In genomic region chr12:5458229-5459050, GRCh38 we compare ENCODE assay signal across 21 cellular contexts. TPM values are rescaled to one million over a fixed set of nuclear protein-coding genes. Genes with fewer than 3 reads are reported as not detected.
DNase-seq lines count a peak whose midpoint lies in the region; FAIRE-seq and TF ChIP-seq lines count a peak whose summit lies in the region.
"Had no signal": no experiment of that assay in that cellular context is flagged by ENCODE, and none has a peak within 500 bp of the region (broad histone marks: within the 10 kb centered on the region; RNA-seq: fewer than 3 reads in every experiment).

No MANE protein-coding gene starts in this region.

- H3K27ac ChIP-seq in epithelial cell of prostate, result no peak overlapping the region
- H3K27ac ChIP-seq in endodermal cell (ENCODE audit: low read depth, low read length), result no peak overlapping the region

- WGBS in endodermal cell (ENCODE audit: insufficient coverage in 1 of 2, insufficient read length in 1 of 2), 2 experiments, result 89 to 92% methylated on average over 11 to 12 of the region's 12 CpGs

- H3K4me3 Mint-ChIP-seq in nephron (no peak overlapping the region), endodermal cell (no peak overlapping the region)
- H3K4me3 Mint-ChIP-seq: CD8-positive, alpha-beta T cell had no signal

- H3K36me3 Mint-ChIP-seq in nephron (ENCODE audit: low read depth) (no peaks in the 10 kb centered on the region), endodermal cell (ENCODE audit: low read depth) (no peaks in the 10 kb centered on the region)
- H3K36me3 Mint-ChIP-seq: CD8-positive, alpha-beta T cell had no signal

- H3K4me3 ChIP-seq in endodermal cell (ENCODE audit: low read length), result no peak overlapping the region
- H3K4me3 ChIP-seq: BLaER1, MG63, SJSA1 had no signal

- H3K27me3 ChIP-seq in endodermal cell (ENCODE audit: control insufficient read depth, insufficient read depth, low read length, poor library complexity, severe bottlenecking), result no peaks in the 10 kb centered on the region
- H3K27me3 ChIP-seq: BLaER1, MG63, SJSA1 had no signal

- TF ChIP-seq CTCF in nephron (IDR thresholded peaks at IDR 0.05; ENCODE audit: unreplicated experiment in 3 of 3) (no peak), endodermal cell (conservative IDR thresholded peaks at IDR 0.05) (no peak)

- H3K9me3 ChIP-seq in endodermal cell (ENCODE audit: control insufficient read depth, low read length), result no peaks in the 10 kb centered on the region
- H3K9me3 ChIP-seq: BLaER1, MG63, SJSA1 had no signal

- H3K4me1 Mint-ChIP-seq in nephron (peaks cover 54% of the 10 kb centered on the region), endodermal cell (peaks cover 3% of the 10 kb centered on the region)

- H3K4me1 ChIP-seq in endodermal cell (ENCODE audit: control insufficient read depth, insufficient read depth, low read length), result no peaks in the 10 kb centered on the region

- H3K9me3 Mint-ChIP-seq in nephron (no peaks in the 10 kb centered on the region), endodermal cell (no peaks in the 10 kb centered on the region)
- H3K9me3 Mint-ChIP-seq: CD8-positive, alpha-beta T cell had no signal

- H3K36me3 ChIP-seq in endodermal cell (ENCODE audit: control insufficient read depth, insufficient read depth, low read length), result no peaks in the 10 kb centered on the region
- H3K36me3 ChIP-seq: BLaER1, MG63, SJSA1 had no signal

- FAIRE-seq in urothelium cell line (lab: Jason Lieb, UNC), result peak; percentile 74
- FAIRE-seq: D721Med, GM12892, H54 had no signal

- H3K27me3 Mint-ChIP-seq in nephron (ENCODE audit: low read depth) (peaks cover 3% of the 10 kb centered on the region), endodermal cell (ENCODE audit: insufficient read depth) (peaks cover 2% of the 10 kb centered on the region)

- H3K27ac Mint-ChIP-seq in nephron (peak overlapping the region in 2 of 3 experiments; percentile 2 to 11), endodermal cell (no peak overlapping the region)
- H3K27ac Mint-ChIP-seq: CD8-positive, alpha-beta T cell had no signal

- no peak overlapping the region for H3K9ac ChIP-seq in endodermal cell (ENCODE audit: extremely low read depth, low read length, poor library complexity, severe bottlenecking)
- H3K9ac ChIP-seq: BLaER1 had no signal

- peak; percentile 86 for DNase-seq in M059J (ENCODE audit: low read depth)
- peak; percentile 10 for DNase-seq in epithelial cell of prostate (ENCODE audit: low read depth, low spot score)
- no peak for DNase-seq in urothelium cell line (ENCODE audit: low spot score)
- DNase-seq in DMS153 (lab: John Stamatoyannopoulos, UW), result no peak
- no peak for DNase-seq in endodermal cell
- DNase-seq in amygdala (lab: John Stamatoyannopoulos, UW), result no peak
- DNase-seq: CD8-positive, alpha-beta T cell; GF-D8; KG1; MG63; NCI-H1092; NCI-H1694; NCI-H2107; NCI-H2227 treated with DMSO at 0.1 percent for 48 hours; NCI-H524 had no signal

RNA-seq across cellular contexts. Expression of gene NTF3, which starts 26.5 kb away (rescaled TPM):
- 1.5 and 1.7 TPM in 2 replicates for total RNA-seq in M059J (2014; rRNA removed; shearing (Covaris generic))
- 1 to 10 TPM in 1 of 2 donors, under 1 TPM in 1; 0.71 to 4.1 TPM for total RNA-seq in endodermal cell
- 2.7 TPM for polyA plus RNA-seq in endodermal cell (2013, experiment 1 of 2)
- 2.8 TPM for polyA plus RNA-seq in endodermal cell (2013, experiment 2 of 2)
- total RNA-seq: CD8-positive, alpha-beta T cell had no signal

Comparison
In these comparisons a context has a peak if more than half of its experiments do, and no peak if none do; other contexts are left out.
1. DNase-seq: peak in M059J (single experiment) and epithelial cell of prostate (single experiment); none in urothelium cell line (single experiment), DMS153 (single experiment), endodermal cell (single experiment) and amygdala (0 of 56).